20 cellular contexts compared by ENCODE assay signal in genomic region chr18:22084547-22084946, GRCh38.
A peak's percentile ranks its signal among the peaks of the same experiment; 100 is the strongest.
DNase-seq lines count a peak whose midpoint lies in the region; ATAC-seq, FAIRE-seq and TF ChIP-seq lines count a peak whose summit lies in the region.
"Had no signal": no experiment of that assay in that cellular context is flagged by ENCODE, and none has a peak within 500 bp of the region (broad histone marks: within the 10 kb centered on the region; RNA-seq: fewer than 3 reads in every experiment).

No MANE protein-coding gene starts in this region.

- H3K79me2 ChIP-seq in astrocyte (ENCODE audit: insufficient read depth, low read length) = no peaks in the 10 kb centered on the region
- H3K79me2 ChIP-seq in osteoblast (ENCODE audit: insufficient read depth, low read length) = no peaks in the 10 kb centered on the region

- H3K27me3 Mint-ChIP-seq in astrocyte (ENCODE audit: low read depth, unreplicated experiment) = peaks cover 17% of the 10 kb centered on the region
- H3K27me3 Mint-ChIP-seq: B cell; dendritic cell treated with granulocyte-macrophage colony-stimulating factor and Interleukin-4, amounts not matched to agents 40 ng/mL and 50 ng/mL, for 4 days had no signal

- in situ Hi-C loops in transverse colon (cut with MboI; ENCODE audit: low pct_ligation_motif_present in 1 of 4, low pct_unique_long_range_greater_than_20kb in 1 of 4, low sequenced_read_pairs in 3 of 4) = no loop called here

- 27 to 45% (median 38%) methylated on average over 13 of the region's 13 CpGs for WGBS in heart left ventricle, 4 donors
- 19% methylated on average over 13 of the region's 13 CpGs for WGBS in liver
- WGBS in transverse colon (ENCODE audit: low coverage in 1 of 2), 2 donors = 52% methylated on average over 13 of the region's 13 CpGs; no CpG with 5 or more reads in 1 of the 2 donors

- no peak overlapping the region for H3K4me3 Mint-ChIP-seq in astrocyte (ENCODE audit: unreplicated experiment)
- H3K4me3 Mint-ChIP-seq: activated naive CD4-positive, alpha-beta T cell treated with anti-CD3 and anti-CD28 coated beads for 36 hours; B cell; dendritic cell treated with granulocyte-macrophage colony-stimulating factor and Interleukin-4, amounts not matched to agents 40 ng/mL and 50 ng/mL, for 4 days; T-cell had no signal

- TF ChIP-seq RAD21 in liver (IDR thresholded peaks at IDR 0.05) = peak; percentile 59 to 70

- peak overlapping the region; percentile 20 for H3K27ac Mint-ChIP-seq in astrocyte (ENCODE audit: unreplicated experiment)
- H3K27ac Mint-ChIP-seq: activated naive CD4-positive, alpha-beta T cell treated with anti-CD3 and anti-CD28 coated beads for 36 hours; B cell; dendritic cell treated with granulocyte-macrophage colony-stimulating factor and Interleukin-4, amounts not matched to agents 40 ng/mL and 50 ng/mL, for 4 days; T-cell had no signal

- H3K9me3 ChIP-seq in astrocyte (ENCODE audit: insufficient read depth, low read depth, low read length) = no peaks in the 10 kb centered on the region
- H3K9me3 ChIP-seq in heart left ventricle = no peaks in the 10 kb centered on the region
- no peaks in the 10 kb centered on the region for H3K9me3 ChIP-seq in liver (ENCODE audit: control insufficient read depth in 4 of 4, low read length in 3 of 4)
- H3K9me3 ChIP-seq in transverse colon = no peaks in the 10 kb centered on the region
- no peaks in the 10 kb centered on the region for H3K9me3 ChIP-seq in osteoblast (ENCODE audit: low read depth, low read length)

- H3K4me2 ChIP-seq in astrocyte (ENCODE audit: low read length) (no peak overlapping the region), osteoblast (ENCODE audit: insufficient read depth, low read length) (no peak overlapping the region)

- H3K9me3 Mint-ChIP-seq in astrocyte (ENCODE audit: unreplicated experiment) = no peaks in the 10 kb centered on the region
- H3K9me3 Mint-ChIP-seq: activated naive CD4-positive, alpha-beta T cell treated with anti-CD3 and anti-CD28 coated beads for 36 hours; dendritic cell treated with granulocyte-macrophage colony-stimulating factor and Interleukin-4, amounts not matched to agents 40 ng/mL and 50 ng/mL, for 4 days; T-cell had no signal

- H3K27me3 ChIP-seq in astrocyte (ENCODE audit: insufficient read depth, low read length) (peaks cover 2% of the 10 kb centered on the region), heart left ventricle (no peaks in the 10 kb centered on the region), liver (ENCODE audit: control insufficient read depth in 4 of 4, insufficient read depth in 4 of 4, low read length in 3 of 4) (no peaks in the 10 kb centered on the region), transverse colon (no peaks in the 10 kb centered on the region), osteoblast (ENCODE audit: insufficient read depth, low read length) (peaks cover 12% of the 10 kb centered on the region)

- no peak overlapping the region for H3K9ac ChIP-seq in astrocyte (ENCODE audit: low read length)
- peak overlapping the region in 1 of 2 donors; percentile 59 for H3K9ac ChIP-seq in liver (ENCODE audit: low read depth in 1 of 2, low read length in 2 of 2)

- H3K27ac ChIP-seq in astrocyte (ENCODE audit: low read depth, low read length) (no peak overlapping the region), heart left ventricle (peak overlapping the region in 9 of 12 donors; percentile 49 to 86 (median 62)), liver (ENCODE audit: low read depth in 1 of 2, low read length in 2 of 2) (peak overlapping the region; percentile 80 to 81), transverse colon (peak overlapping the region; percentile 68 to 80 (median 73)), osteoblast (ENCODE audit: low read depth, low read length) (no peak overlapping the region)
- H3K27ac ChIP-seq: skin epidermis had no signal

- H3K4me1 Mint-ChIP-seq in astrocyte (ENCODE audit: low read depth, unreplicated experiment) = peaks cover 4% of the 10 kb centered on the region
- H3K4me1 Mint-ChIP-seq: B cell, T-cell had no signal

- no peak for TF ChIP-seq EP300 in transverse colon (IDR thresholded peaks at IDR 0.05; ENCODE audit: low read depth)

- TF ChIP-seq POLR2A in heart left ventricle (IDR thresholded peaks at IDR 0.05) (no peak), transverse colon (IDR thresholded peaks at IDR 0.05) (peak; percentile 41)

- H3K36me3 ChIP-seq in astrocyte (ENCODE audit: insufficient read depth, low read length) = no peaks in the 10 kb centered on the region
- H3K36me3 ChIP-seq in heart left ventricle = no peaks in the 10 kb centered on the region
- H3K36me3 ChIP-seq in liver (ENCODE audit: control insufficient read depth in 4 of 4, insufficient read depth in 3 of 4, low read depth in 1 of 4, low read length in 3 of 4) = no peaks in the 10 kb centered on the region
- no peaks in the 10 kb centered on the region for H3K36me3 ChIP-seq in transverse colon
- no peaks in the 10 kb centered on the region for H3K36me3 ChIP-seq in osteoblast (ENCODE audit: insufficient read depth, low read length)

- no peak overlapping the region for H2AFZ ChIP-seq in astrocyte (ENCODE audit: low read depth, low read length)
- H2AFZ ChIP-seq in osteoblast (ENCODE audit: low read length) = no peak overlapping the region

- FAIRE-seq in astrocyte (lab: Jason Lieb, UNC) = no peak
- no peak for FAIRE-seq in frontal cortex (lab: Jason Lieb, UNC)
- FAIRE-seq: D721Med had no signal

- DNase-seq in astrocyte (ENCODE audit: low read depth) (peak; percentile 19), heart left ventricle (peak in 4 of 5 donors; percentile 60 to 68 (median 68)), transverse colon (peak; percentile 82), frontal cortex (ENCODE audit: low spot score in 2 of 2) (no peak), osteoblast (ENCODE audit: insufficient read length, low spot score, missing footprints) (no peak)
- DNase-seq in activated T-cell treated with anti-CD3 and anti-CD28 coated beads, Interleukin-2, amount 50 U/mL, for 48 hours = no peak
- DNase-seq: activated CD4-positive, alpha-beta T cell treated with anti-CD3 and anti-CD28 coated beads, Interleukin-2, amount 50 U/mL, for 4 hours; activated naive CD4-positive, alpha-beta T cell treated with anti-CD3 and anti-CD28 coated beads for 36 hours; GDM1; Kasumi-1; NCI-H524 treated with DMSO at 0.1 percent for 48 hours; SHP77; stimulated activated CD4-positive, alpha-beta T cell treated with anti-CD3 and anti-CD28 coated beads, Interleukin-4, amount 100 ng/mL, for 24 hours; T-cell had no signal

- H3K36me3 Mint-ChIP-seq in astrocyte (ENCODE audit: low read depth, unreplicated experiment) = no peaks in the 10 kb centered on the region
- H3K36me3 Mint-ChIP-seq: T-cell had no signal

- H3K4me1 ChIP-seq in astrocyte (ENCODE audit: insufficient read depth, low read length) (no peaks in the 10 kb centered on the region), heart left ventricle (peaks cover 0 to 22% (median 4%) of the 10 kb centered on the region in 12 donors), liver (ENCODE audit: control insufficient read depth in 4 of 4, insufficient read depth in 4 of 4, low read length in 3 of 4) (peaks cover 0 to 33% (median 2%) of the 10 kb centered on the region in 4 donors), transverse colon (peaks cover 0 to 35% (median 11%) of the 10 kb centered on the region in 4 donors), osteoblast (ENCODE audit: insufficient read depth, low read length) (no peaks in the 10 kb centered on the region)

- TF ChIP-seq CTCF in astrocyte (IDR thresholded peaks at IDR 0.05; ENCODE audit: insufficient read depth, low read depth, low read length) (no peak), heart left ventricle (IDR thresholded peaks at IDR 0.05) (no peak), liver (IDR thresholded peaks at IDR 0.05; ENCODE audit: low read depth, low read length, missing input control) (no peak), transverse colon (IDR thresholded peaks at IDR 0.05) (peak in 1 of 5 experiments; percentile 37), osteoblast (IDR thresholded peaks at IDR 0.05; ENCODE audit: extremely low read depth, low read depth, low read length) (no peak)

- intact Hi-C loops in heart left ventricle (cut with DNase I) = loop anchor here in 4 of 10 donors (5.0 to 10.0 kb wide), 3 partner anchors 80 to 480 kb away; partner anchors contain the start of gene GATA6 (in 2 of the 4)
- intact Hi-C loops in transverse colon (cut with DNase I; ENCODE audit: low total_unique reads) = no loop called here

- H3K4me3 ChIP-seq in astrocyte (ENCODE audit: insufficient read depth, low read depth, low read length) (no peak overlapping the region), heart left ventricle (no peak overlapping the region), liver (ENCODE audit: low read depth in 1 of 3, low read length in 3 of 3) (peak overlapping the region in 1 of 3 donors; percentile 23), transverse colon (peak overlapping the region in 1 of 4 donors; percentile 15), osteoblast (ENCODE audit: insufficient read depth, low read length) (no peak overlapping the region)
- H3K4me3 ChIP-seq: skin epidermis had no signal

- ATAC-seq in heart left ventricle (peak; percentile 55 to 86 (median 80)), GM21717 (IDR thresholded peaks at IDR 0.05; ENCODE audit: unreplicated experiment) (no peak)
- ATAC-seq: T-cell had no signal

- no peaks in the 10 kb centered on the region for H4K20me1 ChIP-seq in astrocyte (ENCODE audit: insufficient read depth, low read length)
- no peaks in the 10 kb centered on the region for H4K20me1 ChIP-seq in osteoblast (ENCODE audit: insufficient read depth, low read length)

Comparison
In these comparisons a context has a peak if more than half of its experiments do, and no peak if none do; other contexts are left out.
1. DNase-seq: peak in astrocyte (single experiment), heart left ventricle (4 of 5) and transverse colon (single experiment); none in activated T-cell treated with anti-CD3 and anti-CD28 coated beads, Interleukin-2, amount 50 U/mL, for 48 hours (0 of 2), frontal cortex (0 of 2) and osteoblast (single experiment).
2. H3K27ac ChIP-seq: peak in heart left ventricle (9 of 12), liver (2 of 2) and transverse colon (4 of 4); none in astrocyte (single experiment) and osteoblast (single experiment).